2 cellular contexts compared by ENCODE assay signal in the genomic region with DNA sequence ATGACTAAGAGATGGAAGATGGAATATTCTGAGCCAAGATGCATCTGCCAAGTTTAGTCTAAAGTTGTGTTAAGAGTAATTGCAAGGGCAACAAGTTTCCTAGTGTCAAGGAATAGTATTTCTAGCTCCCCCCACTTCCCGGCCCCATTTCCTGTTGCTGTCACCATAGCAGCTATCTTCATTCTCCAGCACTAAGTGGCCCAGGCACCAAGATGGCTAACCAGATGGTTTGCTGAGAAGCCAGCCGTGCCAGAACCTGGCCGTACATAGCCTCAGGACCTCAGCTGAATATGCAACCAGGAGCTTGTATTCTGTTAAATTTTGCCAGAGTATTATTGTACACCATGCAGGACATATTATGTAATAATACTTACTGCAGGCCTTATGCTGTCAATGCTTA.
TF ChIP-seq lines count a peak whose summit lies in the region.

No MANE protein-coding gene starts in this region.

TF ChIP-seq in K562, 482 proteins besides CTCF, POLR2A, EP300 and RAD21 (continues in another document):
- TF ChIP-seq TFAP4 (CRISPR knock-in tag; IDR thresholded peaks at IDR 0.05; ENCODE audit: borderline replicate concordance) (no peak), SMAD4 (CRISPR knock-in tag; conservative IDR thresholded peaks at IDR 0.05) (0 out of 2 replicates have a peak, but pooled peaks have one; percentile 30), NONO (IDR thresholded peaks at IDR 0.05; ENCODE audit: low read depth in 2 of 2, low read length in 1 of 2) (no peak), RCOR1 (IDR thresholded peaks at IDR 0.05; ENCODE audit: borderline replicate concordance in 1 of 2, low read depth in 2 of 2, low read length in 2 of 2) (0 out of 4 replicates have a peak, but pooled peaks of 1 of the 2 experiments have one; percentile 51), CREBBP (IDR thresholded peaks at IDR 0.05; ENCODE audit: low read depth, low read length) (no peak), RFX1 (IDR thresholded peaks at IDR 0.05) (peak; percentile 90), ETS1 (conservative IDR thresholded peaks at IDR 0.05; ENCODE audit: control insufficient read depth, low read depth, low read length) (no peak), BRD4 (IDR thresholded peaks at IDR 0.05) (no peak), SMARCA4 (IDR thresholded peaks at IDR 0.05) (0 out of 2 replicates have a peak, but pooled peaks have one; percentile 28), ZNF175 (CRISPR knock-in tag; IDR thresholded peaks at IDR 0.05; ENCODE audit: low read depth) (0 out of 2 replicates have a peak, but pooled peaks have one; percentile 47), RNF2 (IDR thresholded peaks at IDR 0.05) (0 out of 2 replicates have a peak, but pooled peaks have one; percentile 28), MBD2 (IDR thresholded peaks at IDR 0.05; ENCODE audit: borderline replicate concordance, low read depth) (0 out of 2 replicates have a peak, but pooled peaks have one; percentile 22), GTF2F1 (IDR thresholded peaks at IDR 0.05; ENCODE audit: low read depth, low read length) (no peak), ZNF23 (CRISPR knock-in tag; IDR thresholded peaks at IDR 0.05) (no peak), TCF3 (CRISPR knock-in tag; IDR thresholded peaks at IDR 0.05) (peak; percentile 62), ZNF311 (CRISPR knock-in tag; IDR thresholded peaks at IDR 0.05) (peak; percentile 74; the same call in 1 of the 2 replicates), MYNN (IDR thresholded peaks at IDR 0.05) (no peak), MYNN (CRISPR knock-in tag; IDR thresholded peaks at IDR 0.05) (no peak), NCOR1 (IDR thresholded peaks at IDR 0.05) (peak; percentile 31; the same call in 1 of the 2 replicates), GATA2 (CRISPR knock-in tag; IDR thresholded peaks at IDR 0.05) (peak; percentile 77), CBFA2T2 (conservative IDR thresholded peaks at IDR 0.05) (peak; percentile 32; the same call in 1 of the 2 replicates), JUND (IDR thresholded peaks at IDR 0.05; ENCODE audit: borderline replicate concordance, low read depth, low read length) (no peak), JUND (tag; IDR thresholded peaks at IDR 0.05; ENCODE audit: borderline replicate concordance, low read depth, low read length) (peak; percentile 27; the same call in 1 of the 3 replicates), ZNF766 (CRISPR knock-in tag; conservative IDR thresholded peaks at IDR 0.05) (0 out of 2 replicates have a peak, but pooled peaks have one; percentile 44), EZH2 (IDR thresholded peaks at IDR 0.05; ENCODE audit: borderline replicate concordance, low read depth, low read length) (no peak), CEBPG (CRISPR knock-in tag; IDR thresholded peaks at IDR 0.05) (no peak), CEBPG (tag; conservative IDR thresholded peaks at IDR 0.05 in 1 of 2, IDR thresholded peaks at IDR 0.05 in 1 of 2) (0 out of 4 replicates have a peak, but pooled peaks of 1 of the 2 experiments have one; percentile 11)
- TF ChIP-seq, protein P1, sequence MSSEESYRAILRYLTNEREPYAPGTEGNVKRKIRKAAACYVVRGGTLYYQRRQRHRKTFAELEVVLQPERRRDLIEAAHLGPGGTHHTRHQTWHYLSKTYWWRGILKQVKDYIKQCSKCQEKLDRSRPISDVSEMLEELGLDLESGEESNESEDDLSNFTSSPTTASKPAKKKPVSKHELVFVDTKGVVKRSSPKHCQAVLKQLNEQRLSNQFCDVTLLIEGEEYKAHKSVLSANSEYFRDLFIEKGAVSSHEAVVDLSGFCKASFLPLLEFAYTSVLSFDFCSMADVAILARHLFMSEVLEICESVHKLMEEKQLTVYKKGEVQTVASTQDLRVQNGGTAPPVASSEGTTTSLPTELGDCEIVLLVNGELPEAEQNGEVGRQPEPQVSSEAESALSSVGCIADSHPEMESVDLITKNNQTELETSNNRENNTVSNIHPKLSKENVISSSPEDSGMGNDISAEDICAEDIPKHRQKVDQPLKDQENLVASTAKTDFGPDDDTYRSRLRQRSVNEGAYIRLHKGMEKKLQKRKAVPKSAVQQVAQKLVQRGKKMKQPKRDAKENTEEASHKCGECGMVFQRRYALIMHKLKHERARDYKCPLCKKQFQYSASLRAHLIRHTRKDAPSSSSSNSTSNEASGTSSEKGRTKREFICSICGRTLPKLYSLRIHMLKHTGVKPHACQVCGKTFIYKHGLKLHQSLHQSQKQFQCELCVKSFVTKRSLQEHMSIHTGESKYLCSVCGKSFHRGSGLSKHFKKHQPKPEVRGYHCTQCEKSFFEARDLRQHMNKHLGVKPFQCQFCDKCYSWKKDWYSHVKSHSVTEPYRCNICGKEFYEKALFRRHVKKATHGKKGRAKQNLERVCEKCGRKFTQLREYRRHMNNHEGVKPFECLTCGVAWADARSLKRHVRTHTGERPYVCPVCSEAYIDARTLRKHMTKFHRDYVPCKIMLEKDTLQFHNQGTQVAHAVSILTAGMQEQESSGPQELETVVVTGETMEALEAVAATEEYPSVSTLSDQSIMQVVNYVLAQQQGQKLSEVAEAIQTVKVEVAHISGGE (CRISPR knock-in tag; IDR thresholded peaks at IDR 0.05), result no peak
- TF ChIP-seq, protein P2, sequence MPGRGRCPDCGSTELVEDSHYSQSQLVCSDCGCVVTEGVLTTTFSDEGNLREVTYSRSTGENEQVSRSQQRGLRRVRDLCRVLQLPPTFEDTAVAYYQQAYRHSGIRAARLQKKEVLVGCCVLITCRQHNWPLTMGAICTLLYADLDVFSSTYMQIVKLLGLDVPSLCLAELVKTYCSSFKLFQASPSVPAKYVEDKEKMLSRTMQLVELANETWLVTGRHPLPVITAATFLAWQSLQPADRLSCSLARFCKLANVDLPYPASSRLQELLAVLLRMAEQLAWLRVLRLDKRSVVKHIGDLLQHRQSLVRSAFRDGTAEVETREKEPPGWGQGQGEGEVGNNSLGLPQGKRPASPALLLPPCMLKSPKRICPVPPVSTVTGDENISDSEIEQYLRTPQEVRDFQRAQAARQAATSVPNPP (IDR thresholded peaks at IDR 0.05; ENCODE audit: borderline replicate concordance, insufficient read depth, insufficient read length), result no peak

TF ChIP-seq in liver, 16 proteins besides CTCF, POLR2A, EP300 and RAD21:
- TF ChIP-seq EGR1 (IDR thresholded peaks at IDR 0.05; ENCODE audit: low read depth in 2 of 2) (no peak), RXRA (IDR thresholded peaks at IDR 0.05) (no peak), NR2F2 (IDR thresholded peaks at IDR 0.05) (no peak), ATF3 (IDR thresholded peaks at IDR 0.05) (no peak), YY1 (IDR thresholded peaks at IDR 0.05) (no peak), FOXA1 (IDR thresholded peaks at IDR 0.05) (no peak), TAF1 (conservative IDR thresholded peaks at IDR 0.05) (no peak), MAX (IDR thresholded peaks at IDR 0.05) (no peak), FOXA2 (IDR thresholded peaks at IDR 0.05) (no peak), GABPA (IDR thresholded peaks at IDR 0.05 in 1 of 2, conservative IDR thresholded peaks at IDR 0.05 in 1 of 2) (no peak), HNF4G (IDR thresholded peaks at IDR 0.05) (no peak)
- TF ChIP-seq, protein P3, sequence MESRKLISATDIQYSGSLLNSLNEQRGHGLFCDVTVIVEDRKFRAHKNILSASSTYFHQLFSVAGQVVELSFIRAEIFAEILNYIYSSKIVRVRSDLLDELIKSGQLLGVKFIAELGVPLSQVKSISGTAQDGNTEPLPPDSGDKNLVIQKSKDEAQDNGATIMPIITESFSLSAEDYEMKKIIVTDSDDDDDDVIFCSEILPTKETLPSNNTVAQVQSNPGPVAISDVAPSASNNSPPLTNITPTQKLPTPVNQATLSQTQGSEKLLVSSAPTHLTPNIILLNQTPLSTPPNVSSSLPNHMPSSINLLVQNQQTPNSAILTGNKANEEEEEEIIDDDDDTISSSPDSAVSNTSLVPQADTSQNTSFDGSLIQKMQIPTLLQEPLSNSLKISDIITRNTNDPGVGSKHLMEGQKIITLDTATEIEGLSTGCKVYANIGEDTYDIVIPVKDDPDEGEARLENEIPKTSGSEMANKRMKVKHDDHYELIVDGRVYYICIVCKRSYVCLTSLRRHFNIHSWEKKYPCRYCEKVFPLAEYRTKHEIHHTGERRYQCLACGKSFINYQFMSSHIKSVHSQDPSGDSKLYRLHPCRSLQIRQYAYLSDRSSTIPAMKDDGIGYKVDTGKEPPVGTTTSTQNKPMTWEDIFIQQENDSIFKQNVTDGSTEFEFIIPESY (IDR thresholded peaks at IDR 0.05), result no peak
